9 cellular contexts compared by ENCODE assay signal in the genomic region with DNA sequence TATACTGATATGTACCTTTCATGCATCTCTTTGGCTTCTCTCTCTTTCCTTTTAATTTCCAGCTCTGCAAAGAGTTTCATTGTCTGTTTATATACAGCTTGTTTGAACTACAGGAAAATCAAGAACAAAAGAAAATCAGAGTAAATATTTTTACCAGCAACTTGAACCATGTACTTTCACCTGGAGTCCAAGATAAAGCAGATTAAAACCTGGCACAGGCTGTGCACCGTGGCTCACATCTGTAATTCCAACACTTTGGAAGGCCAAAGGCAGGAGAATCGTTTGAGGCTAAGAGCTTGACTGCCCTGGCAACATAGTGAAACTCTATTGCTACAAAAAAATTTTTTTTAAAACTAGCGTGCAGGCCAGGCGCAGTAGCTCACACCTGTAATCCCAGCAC.
"Had no signal": no experiment of that assay in that cellular context is flagged by ENCODE, and none has a peak within 500 bp of the region (broad histone marks: within the 10 kb centered on the region; RNA-seq: fewer than 3 reads in every experiment).

No MANE protein-coding gene starts in this region.

- H3K27ac ChIP-seq: HL-60 had no signal

- ATAC-seq: GM23338, K562 had no signal

- H2AFZ ChIP-seq: GM23338 had no signal

- DNase-seq: H9, HCEC 1CT, HFFc6, IMR-90 had no signal

- H3K4me3 ChIP-seq: GM23338, K562 had no signal

- H3K4me2 ChIP-seq: GM23338 had no signal

- FAIRE-seq: H1, H54, K562 had no signal
